Comparison of ENCODE assay signal across 15 cellular contexts in the genomic region with DNA sequence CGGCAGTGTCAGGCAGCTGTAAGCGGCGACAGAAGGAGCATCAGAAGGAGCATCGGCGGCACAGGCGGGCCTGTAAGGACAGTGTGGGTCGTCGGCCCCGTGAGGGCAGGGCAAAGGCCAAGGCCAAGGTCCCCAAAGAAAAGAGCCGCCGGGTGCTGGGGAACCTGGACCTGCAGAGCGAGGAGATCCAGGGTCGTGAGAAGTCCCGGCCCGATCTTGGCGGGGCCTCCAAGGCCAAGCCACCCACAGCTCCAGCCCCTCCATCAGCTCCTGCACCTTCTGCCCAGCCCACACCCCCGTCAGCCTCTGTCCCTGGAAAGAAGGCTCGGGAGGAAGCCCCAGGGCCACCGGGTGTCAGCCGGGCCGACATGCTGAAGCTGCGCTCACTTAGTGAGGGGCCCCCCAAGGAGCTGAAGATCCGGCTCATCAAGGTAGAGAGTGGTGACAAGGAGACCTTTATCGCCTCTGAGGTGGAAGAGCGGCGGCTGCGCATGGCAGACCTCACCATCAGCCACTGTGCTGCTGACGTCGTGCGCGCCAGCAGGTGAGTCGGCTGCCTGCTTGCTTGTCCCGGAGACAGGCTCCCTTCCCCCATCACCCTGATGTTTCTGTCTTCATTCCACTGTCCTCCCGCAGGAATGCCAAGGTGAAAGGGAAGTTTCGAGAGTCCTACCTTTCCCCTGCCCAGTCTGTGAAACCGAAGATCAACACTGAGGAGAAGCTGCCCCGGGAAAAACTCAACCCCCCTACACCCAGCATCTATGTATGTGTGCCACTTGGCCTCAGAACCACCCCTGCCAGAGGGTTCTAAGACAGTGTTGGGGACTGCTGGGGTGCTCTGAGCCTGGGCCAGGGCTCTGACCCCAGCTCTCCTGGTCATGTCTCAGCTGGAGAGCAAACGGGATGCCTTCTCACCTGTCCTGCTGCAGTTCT. TPM values are rescaled to one million over a fixed set of nuclear protein-coding genes. Genes with fewer than 3 reads are reported as not detected.
DNase-seq lines count a peak whose midpoint lies in the region; ATAC-seq and TF ChIP-seq lines count a peak whose summit lies in the region.
"Had no signal": no experiment of that assay in that cellular context is flagged by ENCODE, and none has a peak within 500 bp of the region (broad histone marks: within the 10 kb centered on the region; RNA-seq: fewer than 3 reads in every experiment).

No MANE protein-coding gene starts in this region.

- no peak overlapping the region for H2BK15ac ChIP-seq in neuronal stem cell (ENCODE audit: low read length)

- H3K27me3 ChIP-seq in DOHH2 (ENCODE audit: control insufficient read depth, low read length) (no peaks in the 10 kb centered on the region), neuronal stem cell (ENCODE audit: control insufficient read depth in 3 of 3, insufficient read depth in 3 of 3, low read depth in 1 of 3, low read length in 3 of 3) (peaks cover 0 to 9% (median 0%) of the 10 kb centered on the region in 3 experiments)

- H3K36me3 Mint-ChIP-seq in activated naive CD8-positive, alpha-beta T cell treated with anti-CD3 and anti-CD28 coated beads, Interleukin-2, amount 50 U/mL, for 24 hours (ENCODE audit: low read depth) = peaks cover 48% of the 10 kb centered on the region
- H3K36me3 Mint-ChIP-seq in chondrocyte (ENCODE audit: low read depth) = peaks cover 16% of the 10 kb centered on the region

- H4K20me1 ChIP-seq in DOHH2 (ENCODE audit: control insufficient read depth, insufficient read depth, low read depth, low read length) = peaks cover 14% of the 10 kb centered on the region; the same call in 1 of the 2 replicates

- no peak overlapping the region for H3K18ac ChIP-seq in neuronal stem cell (ENCODE audit: low read length)

- peak; percentile 20 for DNase-seq in activated CD4-positive, alpha-beta T cell treated with anti-CD3 and anti-CD28 coated beads, Interleukin-2, amount 50 U/mL, for 1 hour
- DNase-seq in activated CD4-positive, alpha-beta T cell treated with anti-CD3 and anti-CD28 coated beads, Interleukin-2, amount 50 U/mL, for 4 hours = no peak
- DNase-seq in activated naive CD8-positive, alpha-beta T cell treated with anti-CD3 and anti-CD28 coated beads, Interleukin-2, amount 50 U/mL, for 24 hours = no peak
- DNase-seq in neuronal stem cell (ENCODE audit: low spot score) (no peak), HK-2 (ENCODE audit: unreplicated experiment) (no peak), chondrocyte (ENCODE audit: low spot score) (no peak)
- DNase-seq: amygdala; GOT3; NCI-H2081 treated with DMSO at 0.1 percent for 48 hours; NCI-H748 treated with DMSO at 0.1 percent for 48 hours; stimulated activated CD4-positive, alpha-beta T cell treated with anti-CD3 and anti-CD28 coated beads, Interleukin-4, amount 100 ng/mL, for 1 hour; stimulated activated CD8-positive, alpha-beta memory T cell treated with anti-CD3 and anti-CD28 coated beads, Interleukin-4, amount 100 ng/mL, for 48 hours had no signal

- WGBS in neuronal stem cell (ENCODE audit: extremely low coverage in 2 of 2, insufficient read length in 2 of 2, insufficient replicate concordance in 1 of 2), 2 donors = no CpG with 5 or more reads among the region's 38 CpGs

- no peak overlapping the region for H3K4ac ChIP-seq in neuronal stem cell (ENCODE audit: low read length)

- H2BK12ac ChIP-seq in neuronal stem cell (ENCODE audit: low read length) = no peak overlapping the region

- no peak for ATAC-seq in activated naive CD8-positive, alpha-beta T cell treated with anti-CD3 and anti-CD28 coated beads, Interleukin-2, amount 50 U/mL, for 24 hours
- ATAC-seq in activated CD4-positive, CD25-positive, alpha-beta regulatory T cell treated with anti-CD3 and anti-CD28 coated beads, Interleukin-2, amount 50 U/mL, for 24 hours = no peak
- ATAC-seq: sciatic nerve had no signal

- peak overlapping the region; percentile 66 for H2BK5ac ChIP-seq in neuronal stem cell (ENCODE audit: low read length)

- peak overlapping the region; percentile 76; the same call in 1 of the 2 replicates for H3K4me2 ChIP-seq in DOHH2 (ENCODE audit: low read length)
- H3K4me2 ChIP-seq in neuronal stem cell (ENCODE audit: insufficient read depth, low read length, poor library complexity, severe bottlenecking) = no peak overlapping the region

- H3K4me1 ChIP-seq in DOHH2 (ENCODE audit: control insufficient read depth, low read length) = peaks cover 32% of the 10 kb centered on the region
- H3K4me1 ChIP-seq in neuronal stem cell (ENCODE audit: control insufficient read depth in 2 of 2, insufficient read depth in 1 of 2, low read depth in 1 of 2, low read length in 2 of 2) = peaks cover 11 to 17% of the 10 kb centered on the region in 2 donors

- peaks cover 45% of the 10 kb centered on the region for H3K79me2 ChIP-seq in DOHH2 (ENCODE audit: control insufficient read depth, low read length)

- no peaks in the 10 kb centered on the region for H3K9me3 ChIP-seq in DOHH2 (ENCODE audit: control insufficient read depth, insufficient read depth, low read length)
- H3K9me3 ChIP-seq in neuronal stem cell (replicated peaks in 1 of 2; ENCODE audit: control insufficient read depth in 2 of 2, insufficient read depth in 1 of 2, low read depth in 1 of 2, low read length in 2 of 2) = no peaks in the 10 kb centered on the region

- H3K27ac Mint-ChIP-seq in activated naive CD8-positive, alpha-beta T cell treated with anti-CD3 and anti-CD28 coated beads, Interleukin-2, amount 50 U/mL, for 24 hours = peak overlapping the region; percentile 46
- no peak overlapping the region for H3K27ac Mint-ChIP-seq in chondrocyte (ENCODE audit: unreplicated experiment)

- H3K9me3 Mint-ChIP-seq in activated naive CD8-positive, alpha-beta T cell treated with anti-CD3 and anti-CD28 coated beads, Interleukin-2, amount 50 U/mL, for 24 hours = no peaks in the 10 kb centered on the region
- H3K9me3 Mint-ChIP-seq in chondrocyte (ENCODE audit: low read depth) = no peaks in the 10 kb centered on the region

- no peak overlapping the region for H2AFZ ChIP-seq in neuronal stem cell (ENCODE audit: low read length)

- H3K4me3 ChIP-seq in DOHH2 (ENCODE audit: low read length) (no peak overlapping the region), neuronal stem cell (ENCODE audit: low read length in 2 of 2) (no peak overlapping the region)

- peak overlapping the region; percentile 43 for H3K4me3 Mint-ChIP-seq in activated naive CD8-positive, alpha-beta T cell treated with anti-CD3 and anti-CD28 coated beads, Interleukin-2, amount 50 U/mL, for 24 hours
- no peak overlapping the region for H3K4me3 Mint-ChIP-seq in chondrocyte (ENCODE audit: unreplicated experiment)

- peaks cover 29% of the 10 kb centered on the region for H3K79me1 ChIP-seq in neuronal stem cell (ENCODE audit: low read depth, low read length)

- no peaks in the 10 kb centered on the region for H3K27me3 Mint-ChIP-seq in activated naive CD8-positive, alpha-beta T cell treated with anti-CD3 and anti-CD28 coated beads, Interleukin-2, amount 50 U/mL, for 24 hours
- no peaks in the 10 kb centered on the region for H3K27me3 Mint-ChIP-seq in chondrocyte (ENCODE audit: low read depth)

- peak overlapping the region; percentile 29 for H3K23ac ChIP-seq in neuronal stem cell (ENCODE audit: low read depth, low read length, poor library complexity)

- peaks cover 25% of the 10 kb centered on the region for H3F3A ChIP-seq in DOHH2 (ENCODE audit: control insufficient read depth, insufficient read depth)

- H3K4me1 Mint-ChIP-seq in activated naive CD8-positive, alpha-beta T cell treated with anti-CD3 and anti-CD28 coated beads, Interleukin-2, amount 50 U/mL, for 24 hours = peaks cover 55% of the 10 kb centered on the region
- peaks cover 11% of the 10 kb centered on the region for H3K4me1 Mint-ChIP-seq in chondrocyte (ENCODE audit: low read depth)

- H4K91ac ChIP-seq in neuronal stem cell (ENCODE audit: low read depth, low read length, poor library complexity) = no peak overlapping the region

- H4K8ac ChIP-seq in neuronal stem cell (ENCODE audit: low read depth, low read length) = no peak overlapping the region

- H3K14ac ChIP-seq in neuronal stem cell (ENCODE audit: low read length) = no peak overlapping the region

- H2BK120ac ChIP-seq in neuronal stem cell (ENCODE audit: low read depth, low read length) = no peak overlapping the region

- H3K9me2 ChIP-seq in DOHH2 (replicated peaks; ENCODE audit: control insufficient read depth, low read length) = no peaks in the 10 kb centered on the region

- H3K9ac ChIP-seq in neuronal stem cell (ENCODE audit: low read depth, low read length, poor library complexity) = no peak overlapping the region

- H3K36me3 ChIP-seq in DOHH2 (ENCODE audit: control insufficient read depth, low read length) (peaks cover 85% of the 10 kb centered on the region), neuronal stem cell (replicated peaks in 1 of 2; ENCODE audit: control insufficient read depth in 2 of 2, insufficient read depth in 2 of 2, low read length in 2 of 2) (peaks cover 60 to 82% of the 10 kb centered on the region in 2 donors)

- no peak overlapping the region for H2AK5ac ChIP-seq in neuronal stem cell (ENCODE audit: low read depth, low read length)

- no peak for TF ChIP-seq CTCF in DOHH2 (IDR thresholded peaks at IDR 0.05; ENCODE audit: low read depth, low read length, poor library complexity, severe bottlenecking)
- TF ChIP-seq CTCF in chondrocyte (IDR thresholded peaks at IDR 0.05) = no peak

- no peak overlapping the region for H3K27ac ChIP-seq in DOHH2 (ENCODE audit: low read depth, low read length)
- H3K27ac ChIP-seq in neuronal stem cell (replicated peaks; ENCODE audit: low read length) = no peak overlapping the region

RNA-seq across cellular contexts. Expression of gene TMEM88, which starts 5.4 kb away (rescaled TPM):
- polyA plus RNA-seq in neuronal stem cell (2013, experiment 1 of 2) = 132 TPM
- 128 TPM for polyA plus RNA-seq in neuronal stem cell (2013, experiment 2 of 2)
- total RNA-seq in chondrocyte = 1.6 to 1.9 TPM (median 1.8 TPM) in 3 replicates

RNA-seq across cellular contexts. Expression of gene NAA38, which starts 7.9 kb away (rescaled TPM):
- 74.6 TPM for polyA plus RNA-seq in neuronal stem cell (2013, experiment 1 of 2)
- polyA plus RNA-seq in neuronal stem cell (2013, experiment 2 of 2) = 76.9 TPM
- 52.9 to 94.6 TPM (median 57.5 TPM) in 3 replicates for total RNA-seq in chondrocyte

RNA-seq across cellular contexts. Expression of gene CYB5D1, which starts 8.4 kb away (rescaled TPM):
- 10.9 TPM for polyA plus RNA-seq in neuronal stem cell (2013, experiment 1 of 2)
- 10.9 TPM for polyA plus RNA-seq in neuronal stem cell (2013, experiment 2 of 2)
- total RNA-seq in chondrocyte = 6.9 to 10.5 TPM (median 8.6 TPM) in 3 replicates

RNA-seq across cellular contexts. Expression of gene KDM6B, which starts 15.4 kb away (rescaled TPM):
- polyA plus RNA-seq in neuronal stem cell (2013, experiment 1 of 2) = 20.0 TPM
- 21.1 TPM for polyA plus RNA-seq in neuronal stem cell (2013, experiment 2 of 2)
- total RNA-seq in chondrocyte = 36.6 to 38.2 TPM (median 37.4 TPM) in 3 replicates

RNA-seq across cellular contexts. Expression of gene CHD3, which starts 39.1 kb away (rescaled TPM):
- polyA plus RNA-seq in neuronal stem cell (2013, experiment 1 of 2) = 17.8 TPM
- polyA plus RNA-seq in neuronal stem cell (2013, experiment 2 of 2) = 15.7 TPM
- total RNA-seq in chondrocyte = 129 to 138 TPM (median 134 TPM) in 3 replicates
